ENCODE assay signal across 9 cellular contexts in genomic region chr12:115504241-115504941, GRCh38.
A peak's percentile ranks its signal among the peaks of the same experiment; 100 is the strongest.
DNase-seq lines count a peak whose midpoint lies in the region; ATAC-seq and TF ChIP-seq lines count a peak whose summit lies in the region.
"Had no signal": no experiment of that assay in that cellular context is flagged by ENCODE, and none has a peak within 500 bp of the region (broad histone marks: within the 10 kb centered on the region; RNA-seq: fewer than 3 reads in every experiment).

No MANE protein-coding gene starts in this region.

- CTCF ChIA-PET in activated CD4-positive, alpha-beta T cell treated with anti-CD3 and anti-CD28 coated beads, Interleukin-2, amount 10 ng/mL, durations not matched to agents 7 days and 5 days (lab: Charles Lee) = no interaction called here

- peak; percentile 78 for DNase-seq in NOMO-1 treated with dmso at 0.1 percent for 144 hours (lab: John Stamatoyannopoulos, UW; ENCODE audit: unreplicated experiment)
- no peak for DNase-seq in NCI-H748 treated with DMSO at 0.1 percent for 48 hours (lab: John Stamatoyannopoulos, UW)
- DNase-seq in mesenteric fat pad (ENCODE audit: low spot score) = no peak
- no peak for DNase-seq in ureter (ENCODE audit: low spot score)
- DNase-seq in activated CD4-positive, alpha-beta T cell treated with anti-CD3 and anti-CD28 coated beads, Interleukin-2, amount 10 ng/mL, durations not matched to agents 7 days and 5 days = no peak
- DNase-seq: T-helper 9 cell had no signal

- H3K4me1 Mint-ChIP-seq in nephron = peaks cover 20% of the 10 kb centered on the region
- H3K4me1 Mint-ChIP-seq in activated CD4-positive, alpha-beta T cell treated with anti-CD3 and anti-CD28 coated beads, Interleukin-2, amount 10 ng/mL, durations not matched to agents 7 days and 5 days = peaks cover 7% of the 10 kb centered on the region

- peaks cover 8% of the 10 kb centered on the region for H3K27me3 Mint-ChIP-seq in nephron (ENCODE audit: low read depth)
- no peaks in the 10 kb centered on the region for H3K27me3 Mint-ChIP-seq in activated CD4-positive, alpha-beta T cell treated with anti-CD3 and anti-CD28 coated beads, Interleukin-2, amount 10 ng/mL, durations not matched to agents 7 days and 5 days

- TF ChIP-seq CTCF in nephron (IDR thresholded peaks at IDR 0.05; ENCODE audit: unreplicated experiment in 3 of 3) = no peak

- ATAC-seq in GM18511 (IDR thresholded peaks at IDR 0.05; ENCODE audit: unreplicated experiment) (peak; percentile 87), HG02588 (IDR thresholded peaks at IDR 0.05; ENCODE audit: unreplicated experiment) (peak; percentile 63)

- POLR2A ChIA-PET in activated CD4-positive, alpha-beta T cell treated with anti-CD3 and anti-CD28 coated beads, Interleukin-2, amount 10 ng/mL, durations not matched to agents 7 days and 5 days (lab: Charles Lee) = no interaction called here

- H3K27ac Mint-ChIP-seq in nephron = peak overlapping the region; percentile 53 to 91 (median 57)
- no peak overlapping the region for H3K27ac Mint-ChIP-seq in activated CD4-positive, alpha-beta T cell treated with anti-CD3 and anti-CD28 coated beads, Interleukin-2, amount 10 ng/mL, durations not matched to agents 7 days and 5 days

- H3K9me3 Mint-ChIP-seq in nephron = no peaks in the 10 kb centered on the region
- H3K9me3 Mint-ChIP-seq in activated CD4-positive, alpha-beta T cell treated with anti-CD3 and anti-CD28 coated beads, Interleukin-2, amount 10 ng/mL, durations not matched to agents 7 days and 5 days = peaks cover 11% of the 10 kb centered on the region

- H3K36me3 Mint-ChIP-seq in nephron (ENCODE audit: low read depth) = no peaks in the 10 kb centered on the region
- H3K36me3 Mint-ChIP-seq in activated CD4-positive, alpha-beta T cell treated with anti-CD3 and anti-CD28 coated beads, Interleukin-2, amount 10 ng/mL, durations not matched to agents 7 days and 5 days (ENCODE audit: low read depth) = no peaks in the 10 kb centered on the region

- H3K4me3 Mint-ChIP-seq in nephron = peak overlapping the region in 1 of 3 experiments; percentile 8
- H3K4me3 Mint-ChIP-seq in activated CD4-positive, alpha-beta T cell treated with anti-CD3 and anti-CD28 coated beads, Interleukin-2, amount 10 ng/mL, durations not matched to agents 7 days and 5 days = no peak overlapping the region
